In the genomic region with DNA sequence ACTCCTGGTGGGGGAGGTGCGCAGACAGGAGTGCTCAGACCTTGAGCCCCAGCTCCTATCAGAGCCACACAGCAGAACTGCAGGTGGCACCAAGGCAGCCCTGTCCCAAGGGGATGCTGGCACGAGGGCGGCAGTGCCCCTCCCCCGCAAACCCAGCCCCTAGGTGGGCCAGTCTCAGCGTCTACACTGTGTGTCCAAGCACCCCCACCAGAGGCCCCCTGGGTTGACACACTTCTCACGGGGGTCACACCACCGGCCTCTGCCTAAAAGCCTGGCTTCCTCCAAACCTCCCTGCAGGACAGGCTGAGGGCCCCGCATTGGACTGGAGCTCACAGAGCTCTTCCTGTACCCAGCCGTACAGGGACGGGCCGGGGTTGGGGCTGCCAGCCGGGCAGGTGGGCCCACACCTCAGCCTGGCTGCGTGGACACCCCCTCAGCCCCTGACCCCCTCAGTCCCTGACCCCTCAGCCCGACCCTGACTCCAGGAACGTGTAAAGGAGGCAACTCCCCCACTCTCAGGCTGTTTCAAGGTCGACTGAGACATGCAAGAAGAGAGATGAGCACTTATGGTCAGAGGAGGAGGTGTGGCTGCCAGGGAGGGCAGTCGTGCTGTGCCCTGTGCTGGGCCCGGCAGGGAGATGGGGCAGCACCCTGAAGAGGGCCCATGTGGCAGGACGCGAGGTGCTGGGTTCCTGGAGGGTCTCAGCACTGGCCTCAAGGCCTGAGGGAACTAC, we compare ENCODE assay signal across 1 cellular context.
TF ChIP-seq lines count a peak whose summit lies in the region.

No MANE protein-coding gene starts in this region.

TF ChIP-seq in HepG2, 621 proteins besides CTCF, POLR2A, EP300 and RAD21 (continued from another document and continues in another):
- TF ChIP-seq, protein P1, sequence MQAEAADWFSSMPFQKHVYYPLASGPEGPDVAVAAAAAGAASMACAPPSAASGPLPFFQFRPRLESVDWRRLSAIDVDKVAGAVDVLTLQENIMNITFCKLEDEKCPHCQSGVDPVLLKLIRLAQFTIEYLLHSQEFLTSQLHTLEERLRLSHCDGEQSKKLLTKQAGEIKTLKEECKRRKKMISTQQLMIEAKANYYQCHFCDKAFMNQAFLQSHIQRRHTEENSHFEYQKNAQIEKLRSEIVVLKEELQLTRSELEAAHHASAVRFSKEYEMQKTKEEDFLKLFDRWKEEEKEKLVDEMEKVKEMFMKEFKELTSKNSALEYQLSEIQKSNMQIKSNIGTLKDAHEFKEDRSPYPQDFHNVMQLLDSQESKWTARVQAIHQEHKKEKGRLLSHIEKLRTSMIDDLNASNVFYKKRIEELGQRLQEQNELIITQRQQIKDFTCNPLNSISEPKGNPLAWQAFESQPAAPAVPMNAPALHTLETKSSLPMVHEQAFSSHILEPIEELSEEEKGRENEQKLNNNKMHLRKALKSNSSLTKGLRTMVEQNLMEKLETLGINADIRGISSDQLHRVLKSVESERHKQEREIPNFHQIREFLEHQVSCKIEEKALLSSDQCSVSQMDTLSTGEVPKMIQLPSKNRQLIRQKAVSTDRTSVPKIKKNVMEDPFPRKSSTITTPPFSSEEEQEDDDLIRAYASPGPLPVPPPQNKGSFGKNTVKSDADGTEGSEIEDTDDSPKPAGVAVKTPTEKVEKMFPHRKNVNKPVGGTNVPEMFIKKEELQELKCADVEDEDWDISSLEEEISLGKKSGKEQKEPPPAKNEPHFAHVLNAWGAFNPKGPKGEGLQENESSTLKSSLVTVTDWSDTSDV (CRISPR knock-in tag; IDR thresholded peaks at IDR 0.05): peak; percentile 69; the same call in 1 of the 2 replicates
- TF ChIP-seq KLF12 (CRISPR knock-in tag; IDR thresholded peaks at IDR 0.05; ENCODE audit: borderline replicate concordance) (no peak), ZNF275 (CRISPR knock-in tag; IDR thresholded peaks at IDR 0.05; ENCODE audit: borderline replicate concordance) (no peak), SALL2 (CRISPR knock-in tag; IDR thresholded peaks at IDR 0.05) (0 out of 2 replicates have a peak, but pooled peaks have one; percentile 28), TOE1 (CRISPR knock-in tag; IDR thresholded peaks at IDR 0.05) (no peak), MAFG (CRISPR knock-in tag; IDR thresholded peaks at IDR 0.05) (no peak; the same call in 1 of the 2 replicates), ZNF747 (CRISPR knock-in tag; IDR thresholded peaks at IDR 0.05; ENCODE audit: borderline replicate concordance) (no peak), ZNF570 (CRISPR knock-in tag; IDR thresholded peaks at IDR 0.05; ENCODE audit: borderline replicate concordance) (no peak), ZNF160 (CRISPR knock-in tag; IDR thresholded peaks at IDR 0.05) (no peak), DR1 (CRISPR knock-in tag; IDR thresholded peaks at IDR 0.05) (no peak), ZNF609 (CRISPR knock-in tag; IDR thresholded peaks at IDR 0.05; ENCODE audit: borderline replicate concordance) (no peak), CREBL2 (CRISPR knock-in tag; IDR thresholded peaks at IDR 0.05; ENCODE audit: borderline replicate concordance) (0 out of 2 replicates have a peak, but pooled peaks have one; percentile 40), ZNF800 (CRISPR knock-in tag; IDR thresholded peaks at IDR 0.05) (no peak), ZNF607 (CRISPR knock-in tag; IDR thresholded peaks at IDR 0.05; ENCODE audit: borderline replicate concordance) (no peak; the same call in 1 of the 2 replicates), ZNF326 (CRISPR knock-in tag; IDR thresholded peaks at IDR 0.05; ENCODE audit: borderline replicate concordance) (no peak), SNAI1 (CRISPR knock-in tag; IDR thresholded peaks at IDR 0.05; ENCODE audit: borderline replicate concordance) (no peak), MBD4 (IDR thresholded peaks at IDR 0.05; ENCODE audit: borderline replicate concordance, low read length) (no peak), FOXJ3 (CRISPR knock-in tag; IDR thresholded peaks at IDR 0.05; ENCODE audit: borderline replicate concordance) (no peak), E2F2 (CRISPR knock-in tag; IDR thresholded peaks at IDR 0.05; ENCODE audit: borderline replicate concordance) (no peak), ZNF724P (CRISPR knock-in tag; IDR thresholded peaks at IDR 0.05; ENCODE audit: borderline replicate concordance) (no peak), HNRNPK (IDR thresholded peaks at IDR 0.05; ENCODE audit: low read depth, low read length, poor library complexity, severe bottlenecking) (no peak), KDM2A (CRISPR knock-in tag; IDR thresholded peaks at IDR 0.05; ENCODE audit: borderline replicate concordance, low read depth) (no peak), IKZF1 (IDR thresholded peaks at IDR 0.05) (no peak), ZNF382 (CRISPR knock-in tag; IDR thresholded peaks at IDR 0.05; ENCODE audit: borderline replicate concordance) (no peak), MTF2 (CRISPR knock-in tag; IDR thresholded peaks at IDR 0.05; ENCODE audit: borderline replicate concordance) (no peak), TBL1XR1 (IDR thresholded peaks at IDR 0.05; ENCODE audit: borderline replicate concordance, low read length, partially characterized antibody) (no peak), HES4 (CRISPR knock-in tag; IDR thresholded peaks at IDR 0.05; ENCODE audit: borderline replicate concordance) (no peak), MIER3 (CRISPR knock-in tag; IDR thresholded peaks at IDR 0.05; ENCODE audit: borderline replicate concordance) (no peak)
- TF ChIP-seq, protein P2, sequence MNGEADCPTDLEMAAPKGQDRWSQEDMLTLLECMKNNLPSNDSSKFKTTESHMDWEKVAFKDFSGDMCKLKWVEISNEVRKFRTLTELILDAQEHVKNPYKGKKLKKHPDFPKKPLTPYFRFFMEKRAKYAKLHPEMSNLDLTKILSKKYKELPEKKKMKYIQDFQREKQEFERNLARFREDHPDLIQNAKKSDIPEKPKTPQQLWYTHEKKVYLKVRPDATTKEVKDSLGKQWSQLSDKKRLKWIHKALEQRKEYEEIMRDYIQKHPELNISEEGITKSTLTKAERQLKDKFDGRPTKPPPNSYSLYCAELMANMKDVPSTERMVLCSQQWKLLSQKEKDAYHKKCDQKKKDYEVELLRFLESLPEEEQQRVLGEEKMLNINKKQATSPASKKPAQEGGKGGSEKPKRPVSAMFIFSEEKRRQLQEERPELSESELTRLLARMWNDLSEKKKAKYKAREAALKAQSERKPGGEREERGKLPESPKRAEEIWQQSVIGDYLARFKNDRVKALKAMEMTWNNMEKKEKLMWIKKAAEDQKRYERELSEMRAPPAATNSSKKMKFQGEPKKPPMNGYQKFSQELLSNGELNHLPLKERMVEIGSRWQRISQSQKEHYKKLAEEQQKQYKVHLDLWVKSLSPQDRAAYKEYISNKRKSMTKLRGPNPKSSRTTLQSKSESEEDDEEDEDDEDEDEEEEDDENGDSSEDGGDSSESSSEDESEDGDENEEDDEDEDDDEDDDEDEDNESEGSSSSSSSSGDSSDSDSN (CRISPR knock-in tag; IDR thresholded peaks at IDR 0.05): peak; percentile 30; the same call in 1 of the 2 replicates
- TF ChIP-seq, protein P3, sequence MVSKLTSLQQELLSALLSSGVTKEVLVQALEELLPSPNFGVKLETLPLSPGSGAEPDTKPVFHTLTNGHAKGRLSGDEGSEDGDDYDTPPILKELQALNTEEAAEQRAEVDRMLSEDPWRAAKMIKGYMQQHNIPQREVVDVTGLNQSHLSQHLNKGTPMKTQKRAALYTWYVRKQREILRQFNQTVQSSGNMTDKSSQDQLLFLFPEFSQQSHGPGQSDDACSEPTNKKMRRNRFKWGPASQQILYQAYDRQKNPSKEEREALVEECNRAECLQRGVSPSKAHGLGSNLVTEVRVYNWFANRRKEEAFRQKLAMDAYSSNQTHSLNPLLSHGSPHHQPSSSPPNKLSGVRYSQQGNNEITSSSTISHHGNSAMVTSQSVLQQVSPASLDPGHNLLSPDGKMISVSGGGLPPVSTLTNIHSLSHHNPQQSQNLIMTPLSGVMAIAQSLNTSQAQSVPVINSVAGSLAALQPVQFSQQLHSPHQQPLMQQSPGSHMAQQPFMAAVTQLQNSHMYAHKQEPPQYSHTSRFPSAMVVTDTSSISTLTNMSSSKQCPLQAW (CRISPR knock-in tag; IDR thresholded peaks at IDR 0.05): peak; percentile 39; the same call in 1 of the 2 replicates
- TF ChIP-seq, protein P4, sequence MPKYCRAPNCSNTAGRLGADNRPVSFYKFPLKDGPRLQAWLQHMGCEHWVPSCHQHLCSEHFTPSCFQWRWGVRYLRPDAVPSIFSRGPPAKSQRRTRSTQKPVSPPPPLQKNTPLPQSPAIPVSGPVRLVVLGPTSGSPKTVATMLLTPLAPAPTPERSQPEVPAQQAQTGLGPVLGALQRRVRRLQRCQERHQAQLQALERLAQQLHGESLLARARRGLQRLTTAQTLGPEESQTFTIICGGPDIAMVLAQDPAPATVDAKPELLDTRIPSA (CRISPR knock-in tag; IDR thresholded peaks at IDR 0.05; ENCODE audit: borderline replicate concordance): no peak
